In genomic region chr14:49249022-49249421, GRCh38 we compare ENCODE assay signal across 21 cellular contexts.
A peak's percentile ranks its signal among the peaks of the same experiment; 100 is the strongest.
DNase-seq lines count a peak whose midpoint lies in the region; ATAC-seq and TF ChIP-seq lines count a peak whose summit lies in the region.
"Had no signal": no experiment of that assay in that cellular context is flagged by ENCODE, and none has a peak within 500 bp of the region (broad histone marks: within the 10 kb centered on the region; RNA-seq: fewer than 3 reads in every experiment).

No MANE protein-coding gene starts in this region.

- H3K4me3 ChIP-seq in PC-3 (ENCODE audit: low read length) = no peak overlapping the region
- H3K4me3 ChIP-seq: adrenal gland, HAP-1 had no signal

- H3K36me3 Mint-ChIP-seq in progenitor cell of endocrine pancreas (ENCODE audit: insufficient read depth) (no peaks in the 10 kb centered on the region), H9 (ENCODE audit: insufficient read depth in 1 of 3, low read depth in 3 of 3) (no peaks in the 10 kb centered on the region; a peak in 1 of 7 replicates)
- H3K36me3 Mint-ChIP-seq: CD4-positive, CD25-positive, alpha-beta regulatory T cell; memory B cell had no signal

- H3K27ac Mint-ChIP-seq in progenitor cell of endocrine pancreas = no peak overlapping the region
- H3K27ac Mint-ChIP-seq in H9 = no peak overlapping the region
- H3K27ac Mint-ChIP-seq: activated CD4-positive, alpha-beta T cell treated with anti-CD3 and anti-CD28 coated beads, Interleukin-2, amount 10 ng/mL, durations not matched to agents 7 days and 5 days; CD4-positive, CD25-positive, alpha-beta regulatory T cell; dendritic cell treated with granulocyte-macrophage colony-stimulating factor and Interleukin-4, amounts not matched to agents 40 ng/mL and 50 ng/mL, for 4 days; memory B cell; T-helper 2 cell treated with Interferon-gamma antibody and Interleukin-4, amounts not matched to agents 5 μg/mL and 100 μg/mL, for 36 hours had no signal

- H2BK12ac ChIP-seq in H9 (ENCODE audit: insufficient read length, low read depth, low read length) = no peak overlapping the region

- ATAC-seq in GM18907 (IDR thresholded peaks at IDR 0.05; ENCODE audit: unreplicated experiment) (peak; percentile 52), HG03439 (IDR thresholded peaks at IDR 0.05; ENCODE audit: unreplicated experiment) (peak; percentile 53), PC-3 (no peak)

- no peak overlapping the region for H2BK120ac ChIP-seq in H9 (ENCODE audit: low read depth, low read length, poor library complexity, severe bottlenecking)

- no peak overlapping the region for H3T11ph ChIP-seq in H9 (ENCODE audit: low read length)

- H2BK15ac ChIP-seq in H9 (ENCODE audit: low read depth, low read length) = no peak overlapping the region

- no peak overlapping the region for H2AK5ac ChIP-seq in H9 (ENCODE audit: insufficient read length, low read length)

- H3K4me2 ChIP-seq in PC-3 (ENCODE audit: low read length) (no peak overlapping the region), H9 (ENCODE audit: insufficient read depth, insufficient read length, low read length) (no peak overlapping the region)

- H3K9me3 Mint-ChIP-seq in progenitor cell of endocrine pancreas (ENCODE audit: low read depth) = peaks cover 12% of the 10 kb centered on the region
- peaks cover 3 to 5% of the 10 kb centered on the region in 2 experiments; a peak in 2 of 5 replicates for H3K9me3 Mint-ChIP-seq in H9
- H3K9me3 Mint-ChIP-seq: activated CD4-positive, alpha-beta T cell treated with anti-CD3 and anti-CD28 coated beads, Interleukin-2, amount 10 ng/mL, durations not matched to agents 7 days and 5 days; T-helper 2 cell treated with Interferon-gamma antibody and Interleukin-4, amounts not matched to agents 5 μg/mL and 100 μg/mL, for 36 hours had no signal

- H3K18ac ChIP-seq in H9 (ENCODE audit: insufficient read length, low read depth, low read length) = no peak overlapping the region

- H4K8ac ChIP-seq in H9 (replicated peaks; ENCODE audit: insufficient read length, low read depth, low read length) = no peak overlapping the region

- H3K27ac ChIP-seq in PC-3 (ENCODE audit: low read length) (no peak overlapping the region), H9 (ENCODE audit: insufficient read length, low read depth, low read length) (no peak overlapping the region)
- H3K27ac ChIP-seq: adrenal gland had no signal

- POLR2A ChIA-PET in PC-3 (lab: Charles Lee; ENCODE audit: unreplicated experiment) = no interaction called here

- H3K27me3 ChIP-seq in PC-3 (ENCODE audit: low read length) (no peaks in the 10 kb centered on the region), H9 (ENCODE audit: insufficient read depth, low read length) (no peaks in the 10 kb centered on the region)
- H3K27me3 ChIP-seq: adrenal gland had no signal

- no peak overlapping the region for H3K9ac ChIP-seq in PC-3 (ENCODE audit: low read length)
- H3K9ac ChIP-seq in H9 (ENCODE audit: extremely low read depth, insufficient read length, low read length) = no peak overlapping the region

- no peak overlapping the region for H4K91ac ChIP-seq in H9 (ENCODE audit: insufficient read length, low read depth, low read length)

- H3K4ac ChIP-seq in H9 (ENCODE audit: low read depth, low read length) = no peak overlapping the region

- H2AFZ ChIP-seq in PC-3 (ENCODE audit: low read length) (no peak overlapping the region), H9 (ENCODE audit: low read length) (no peak overlapping the region)

- no peak overlapping the region for H3K4me3 Mint-ChIP-seq in progenitor cell of endocrine pancreas (ENCODE audit: low read depth)
- H3K4me3 Mint-ChIP-seq in H9 = no peak overlapping the region
- H3K4me3 Mint-ChIP-seq: activated CD4-positive, alpha-beta T cell treated with anti-CD3 and anti-CD28 coated beads, Interleukin-2, amount 10 ng/mL, durations not matched to agents 7 days and 5 days; CD4-positive, CD25-positive, alpha-beta regulatory T cell; dendritic cell treated with granulocyte-macrophage colony-stimulating factor and Interleukin-4, amounts not matched to agents 40 ng/mL and 50 ng/mL, for 4 days; memory B cell; T-helper 2 cell treated with Interferon-gamma antibody and Interleukin-4, amounts not matched to agents 5 μg/mL and 100 μg/mL, for 36 hours had no signal

- H3F3A ChIP-seq in PC-3 (ENCODE audit: low read length, unreplicated experiment) = no peaks in the 10 kb centered on the region

- no peak for TF ChIP-seq CTCF in PC-3 (conservative IDR thresholded peaks at IDR 0.05; ENCODE audit: low read depth, low read length)
- no peak for TF ChIP-seq CTCF in progenitor cell of endocrine pancreas (IDR thresholded peaks at IDR 0.05; ENCODE audit: unreplicated experiment)
- no peak for TF ChIP-seq CTCF in H9 (conservative IDR thresholded peaks at IDR 0.05)

- H3K79me1 ChIP-seq in H9 (ENCODE audit: insufficient read depth, low read depth, low read length, poor library complexity, severe bottlenecking) = no peaks in the 10 kb centered on the region

- CTCF ChIA-PET in PC-3 (lab: Charles Lee) = no interaction called here

- H3K79me2 ChIP-seq in PC-3 (ENCODE audit: low read length) = no peaks in the 10 kb centered on the region
- no peaks in the 10 kb centered on the region for H3K79me2 ChIP-seq in H9 (ENCODE audit: insufficient read depth, low read length)

- H2BK20ac ChIP-seq in H9 (ENCODE audit: low read depth, low read length, poor library complexity, severe bottlenecking) = no peak overlapping the region

- BruUV-seq in PC-3 (replicated peaks; lab: Mats Ljungman, UMichigan) = no TSS peak

- H3K56ac ChIP-seq in H9 (ENCODE audit: insufficient read length, low read depth, low read length) = no peak overlapping the region

- H3K4me1 Mint-ChIP-seq in progenitor cell of endocrine pancreas (ENCODE audit: low read depth) (peaks cover 4% of the 10 kb centered on the region), H9 (peaks cover 0 to 3% of the 10 kb centered on the region in 2 experiments; a peak in 1 of 4 replicates)
- H3K4me1 Mint-ChIP-seq: activated CD4-positive, alpha-beta T cell treated with anti-CD3 and anti-CD28 coated beads, Interleukin-2, amount 10 ng/mL, durations not matched to agents 7 days and 5 days; CD4-positive, CD25-positive, alpha-beta regulatory T cell; memory B cell had no signal

- no peaks in the 10 kb centered on the region for H3K36me3 ChIP-seq in PC-3 (ENCODE audit: low read depth, low read length)
- H3K36me3 ChIP-seq: adrenal gland, HAP-1 had no signal

- DNase-seq in PC-3 = peak; percentile 9
- peak; percentile 31 for DNase-seq in kidney tubule cell (ENCODE audit: low spot score)
- DNase-seq in progenitor cell of endocrine pancreas (ENCODE audit: low spot score, unreplicated experiment) = no peak
- no peak for DNase-seq in activated gamma-delta T cell (lab: John Stamatoyannopoulos, UW)
- DNase-seq in H9 = no peak
- DNase-seq in NCI-H1092 (lab: John Stamatoyannopoulos, UW) = no peak
- DNase-seq: activated CD4-positive, alpha-beta T cell treated with anti-CD3 and anti-CD28 coated beads, Interleukin-2, amount 10 ng/mL, durations not matched to agents 7 days and 5 days; activated T-cell treated with anti-CD3 and anti-CD28 coated beads, Interleukin-2, amount 50 U/mL, for 48 hours; adrenal gland; CD4-positive, CD25-positive, alpha-beta regulatory T cell; GDM1; NCI-H1417; NCI-H510A; RPMI8226; stimulated activated naive CD4-positive, alpha-beta T cell treated with Interleukin-2 at 50 U/mL for 16 hours had no signal

- H3K14ac ChIP-seq in H9 (ENCODE audit: insufficient read depth, low read length) = no peak overlapping the region

- H3K27me3 Mint-ChIP-seq in progenitor cell of endocrine pancreas (no peaks in the 10 kb centered on the region), H9 (ENCODE audit: low read depth) (no peaks in the 10 kb centered on the region; the same call in 1 of the 2 replicates)
- H3K27me3 Mint-ChIP-seq: activated CD4-positive, alpha-beta T cell treated with anti-CD3 and anti-CD28 coated beads, Interleukin-2, amount 10 ng/mL, durations not matched to agents 7 days and 5 days; CD4-positive, CD25-positive, alpha-beta regulatory T cell; dendritic cell treated with granulocyte-macrophage colony-stimulating factor and Interleukin-4, amounts not matched to agents 40 ng/mL and 50 ng/mL, for 4 days had no signal

- H4K20me1 ChIP-seq in PC-3 (ENCODE audit: low read length) (no peaks in the 10 kb centered on the region), H9 (ENCODE audit: control insufficient read depth, insufficient read depth, insufficient read length) (no peaks in the 10 kb centered on the region)

- no peak overlapping the region for H3K23ac ChIP-seq in H9 (ENCODE audit: insufficient read length, low read depth, low read length)

- no peaks in the 10 kb centered on the region for H3K9me2 ChIP-seq in PC-3 (replicated peaks; ENCODE audit: low read length)

- H2BK5ac ChIP-seq in H9 (ENCODE audit: insufficient read length, low read length) = no peak overlapping the region

- H3K23me2 ChIP-seq in H9 (ENCODE audit: insufficient read length, low read depth, low read length, poor library complexity, severe bottlenecking) = no peaks in the 10 kb centered on the region

- no peak overlapping the region for H4K5ac ChIP-seq in H9 (ENCODE audit: insufficient read length, low read depth, low read length)

- no peaks in the 10 kb centered on the region for H3K4me1 ChIP-seq in PC-3 (ENCODE audit: insufficient read depth, low read length)
- H3K4me1 ChIP-seq in H9 (ENCODE audit: insufficient read depth, low read length) = no peaks in the 10 kb centered on the region
- H3K4me1 ChIP-seq: adrenal gland, HAP-1 had no signal

- intact Hi-C loops in PC-3 (cut with micrococcal nuclease) = no loop called here

- no peaks in the 10 kb centered on the region for H3K9me3 ChIP-seq in PC-3 (ENCODE audit: low read length)
- H3K9me3 ChIP-seq in H9 (ENCODE audit: control insufficient read depth, low read depth, low read length) = no peaks in the 10 kb centered on the region
- H3K9me3 ChIP-seq: adrenal gland, HAP-1 had no signal

Comparison
In these comparisons a context has a peak if more than half of its experiments do, and no peak if none do; other contexts are left out.
1. DNase-seq: peak in PC-3 (single experiment) and kidney tubule cell (single experiment); none in progenitor cell of endocrine pancreas (single experiment), activated gamma-delta T cell (single experiment), H9 (single experiment) and NCI-H1092 (single experiment).